8 cellular contexts compared by ENCODE assay signal in genomic region chr18:48300463-48300961, GRCh38.
DNase-seq lines count a peak whose midpoint lies in the region; TF ChIP-seq lines count a peak whose summit lies in the region.

No MANE protein-coding gene starts in this region.

- no peaks in the 10 kb centered on the region for H3K36me3 Mint-ChIP-seq in activated naive CD4-positive, alpha-beta T cell treated with anti-CD3 and anti-CD28 coated beads, Interleukin-2, amount 10 ng/mL, durations not matched to agents 7 days and 5 days

- WGBS in suprapubic skin, result 48% methylated on average over 6 of the region's 6 CpGs

- H3K4me1 Mint-ChIP-seq in activated naive CD4-positive, alpha-beta T cell treated with anti-CD3 and anti-CD28 coated beads, Interleukin-2, amount 10 ng/mL, durations not matched to agents 7 days and 5 days, result peaks cover 17% of the 10 kb centered on the region

- CTCF ChIA-PET in activated naive CD4-positive, alpha-beta T cell treated with anti-CD3 and anti-CD28 coated beads, Interleukin-2, amount 10 ng/mL, durations not matched to agents 7 days and 5 days (lab: Charles Lee), result interaction anchor here (1.0 kb wide), 1 partner anchor 263 kb away, joined by 3 read pairs; no protein-coding TSS in a partner anchor

- no peak for TF ChIP-seq EP300 in suprapubic skin (IDR thresholded peaks at IDR 0.05)

- peak overlapping the region; percentile 42 for H3K27ac Mint-ChIP-seq in activated naive CD4-positive, alpha-beta T cell treated with anti-CD3 and anti-CD28 coated beads, Interleukin-2, amount 10 ng/mL, durations not matched to agents 7 days and 5 days

- H3K27ac ChIP-seq in epithelial cell of prostate, result peak overlapping the region; percentile 24
- no peak overlapping the region for H3K27ac ChIP-seq in suprapubic skin

- no peak for TF ChIP-seq POLR2A in suprapubic skin (IDR thresholded peaks at IDR 0.05)

- peak; percentile 63 for DNase-seq in activated naive CD4-positive, alpha-beta T cell treated with anti-CD3 and anti-CD28 coated beads, Interleukin-2, amount 10 ng/mL, durations not matched to agents 7 days and 5 days
- DNase-seq in activated naive CD4-positive, alpha-beta T cell (lab: John Stamatoyannopoulos, UW), result no peak
- peak; percentile 40 for DNase-seq in NT2/D1 (ENCODE audit: low read depth, low spot score)
- no peak for DNase-seq in epithelial cell of prostate (ENCODE audit: low read depth, low spot score)
- peak; percentile 56 to 66 for DNase-seq in suprapubic skin (ENCODE audit: low spot score in 2 of 2)
- no peak for DNase-seq in AG08395 (ENCODE audit: low spot score)
- DNase-seq in GF-D8 (lab: John Stamatoyannopoulos, UW), result no peak
- DNase-seq in activated T-cell treated with anti-CD3 and anti-CD28 coated beads for 4 hours, result no peak

- H3K9me3 ChIP-seq in NT2/D1 (ENCODE audit: insufficient read depth, low read length) (no peaks in the 10 kb centered on the region), suprapubic skin (no peaks in the 10 kb centered on the region)

- TF ChIP-seq CTCF in suprapubic skin (IDR thresholded peaks at IDR 0.05), result no peak

- H3K36me3 ChIP-seq in NT2/D1 (ENCODE audit: insufficient read depth, insufficient read length, low read length), result no peaks in the 10 kb centered on the region
- H3K36me3 ChIP-seq in suprapubic skin, result no peaks in the 10 kb centered on the region

- H3K4me1 ChIP-seq in NT2/D1 (ENCODE audit: insufficient read depth, insufficient read length) (peaks cover 12% of the 10 kb centered on the region), suprapubic skin (peaks cover 11% of the 10 kb centered on the region)

- no peaks in the 10 kb centered on the region for H3K9me3 Mint-ChIP-seq in activated naive CD4-positive, alpha-beta T cell treated with anti-CD3 and anti-CD28 coated beads, Interleukin-2, amount 10 ng/mL, durations not matched to agents 7 days and 5 days

- peak overlapping the region; percentile 50 for H3K9ac ChIP-seq in NT2/D1 (ENCODE audit: insufficient read length, low read depth)

- H3K27me3 ChIP-seq in NT2/D1 (ENCODE audit: insufficient read depth, insufficient read length) (no peaks in the 10 kb centered on the region), suprapubic skin (no peaks in the 10 kb centered on the region)

- no peak overlapping the region for H3K4me3 ChIP-seq in NT2/D1 (ENCODE audit: insufficient read length, low read depth)
- H3K4me3 ChIP-seq in suprapubic skin, result no peak overlapping the region

- no peak overlapping the region for H3K4me3 Mint-ChIP-seq in activated naive CD4-positive, alpha-beta T cell treated with anti-CD3 and anti-CD28 coated beads, Interleukin-2, amount 10 ng/mL, durations not matched to agents 7 days and 5 days

- H3K27me3 Mint-ChIP-seq in activated naive CD4-positive, alpha-beta T cell treated with anti-CD3 and anti-CD28 coated beads, Interleukin-2, amount 10 ng/mL, durations not matched to agents 7 days and 5 days, result peaks cover 13% of the 10 kb centered on the region

Comparison
In these comparisons a context has a peak if more than half of its experiments do, and no peak if none do; other contexts are left out.
1. DNase-seq: peak in activated naive CD4-positive, alpha-beta T cell treated with anti-CD3 and anti-CD28 coated beads, Interleukin-2, amount 10 ng/mL, durations not matched to agents 7 days and 5 days (single experiment), NT2/D1 (single experiment) and suprapubic skin (2 of 2); none in activated naive CD4-positive, alpha-beta T cell (0 of 4), epithelial cell of prostate (single experiment), AG08395 (single experiment), GF-D8 (single experiment) and activated T-cell treated with anti-CD3 and anti-CD28 coated beads for 4 hours (single experiment).